ENCODE assay signal across 1 cellular context in genomic region chr14:22391908-22392307, GRCh38.
TF ChIP-seq lines count a peak whose summit lies in the region.

No MANE protein-coding gene starts in this region.

TF ChIP-seq in GM23338, 12 proteins besides CTCF, POLR2A, EP300 and RAD21 (continued from another document):
- TF ChIP-seq, protein P1, sequence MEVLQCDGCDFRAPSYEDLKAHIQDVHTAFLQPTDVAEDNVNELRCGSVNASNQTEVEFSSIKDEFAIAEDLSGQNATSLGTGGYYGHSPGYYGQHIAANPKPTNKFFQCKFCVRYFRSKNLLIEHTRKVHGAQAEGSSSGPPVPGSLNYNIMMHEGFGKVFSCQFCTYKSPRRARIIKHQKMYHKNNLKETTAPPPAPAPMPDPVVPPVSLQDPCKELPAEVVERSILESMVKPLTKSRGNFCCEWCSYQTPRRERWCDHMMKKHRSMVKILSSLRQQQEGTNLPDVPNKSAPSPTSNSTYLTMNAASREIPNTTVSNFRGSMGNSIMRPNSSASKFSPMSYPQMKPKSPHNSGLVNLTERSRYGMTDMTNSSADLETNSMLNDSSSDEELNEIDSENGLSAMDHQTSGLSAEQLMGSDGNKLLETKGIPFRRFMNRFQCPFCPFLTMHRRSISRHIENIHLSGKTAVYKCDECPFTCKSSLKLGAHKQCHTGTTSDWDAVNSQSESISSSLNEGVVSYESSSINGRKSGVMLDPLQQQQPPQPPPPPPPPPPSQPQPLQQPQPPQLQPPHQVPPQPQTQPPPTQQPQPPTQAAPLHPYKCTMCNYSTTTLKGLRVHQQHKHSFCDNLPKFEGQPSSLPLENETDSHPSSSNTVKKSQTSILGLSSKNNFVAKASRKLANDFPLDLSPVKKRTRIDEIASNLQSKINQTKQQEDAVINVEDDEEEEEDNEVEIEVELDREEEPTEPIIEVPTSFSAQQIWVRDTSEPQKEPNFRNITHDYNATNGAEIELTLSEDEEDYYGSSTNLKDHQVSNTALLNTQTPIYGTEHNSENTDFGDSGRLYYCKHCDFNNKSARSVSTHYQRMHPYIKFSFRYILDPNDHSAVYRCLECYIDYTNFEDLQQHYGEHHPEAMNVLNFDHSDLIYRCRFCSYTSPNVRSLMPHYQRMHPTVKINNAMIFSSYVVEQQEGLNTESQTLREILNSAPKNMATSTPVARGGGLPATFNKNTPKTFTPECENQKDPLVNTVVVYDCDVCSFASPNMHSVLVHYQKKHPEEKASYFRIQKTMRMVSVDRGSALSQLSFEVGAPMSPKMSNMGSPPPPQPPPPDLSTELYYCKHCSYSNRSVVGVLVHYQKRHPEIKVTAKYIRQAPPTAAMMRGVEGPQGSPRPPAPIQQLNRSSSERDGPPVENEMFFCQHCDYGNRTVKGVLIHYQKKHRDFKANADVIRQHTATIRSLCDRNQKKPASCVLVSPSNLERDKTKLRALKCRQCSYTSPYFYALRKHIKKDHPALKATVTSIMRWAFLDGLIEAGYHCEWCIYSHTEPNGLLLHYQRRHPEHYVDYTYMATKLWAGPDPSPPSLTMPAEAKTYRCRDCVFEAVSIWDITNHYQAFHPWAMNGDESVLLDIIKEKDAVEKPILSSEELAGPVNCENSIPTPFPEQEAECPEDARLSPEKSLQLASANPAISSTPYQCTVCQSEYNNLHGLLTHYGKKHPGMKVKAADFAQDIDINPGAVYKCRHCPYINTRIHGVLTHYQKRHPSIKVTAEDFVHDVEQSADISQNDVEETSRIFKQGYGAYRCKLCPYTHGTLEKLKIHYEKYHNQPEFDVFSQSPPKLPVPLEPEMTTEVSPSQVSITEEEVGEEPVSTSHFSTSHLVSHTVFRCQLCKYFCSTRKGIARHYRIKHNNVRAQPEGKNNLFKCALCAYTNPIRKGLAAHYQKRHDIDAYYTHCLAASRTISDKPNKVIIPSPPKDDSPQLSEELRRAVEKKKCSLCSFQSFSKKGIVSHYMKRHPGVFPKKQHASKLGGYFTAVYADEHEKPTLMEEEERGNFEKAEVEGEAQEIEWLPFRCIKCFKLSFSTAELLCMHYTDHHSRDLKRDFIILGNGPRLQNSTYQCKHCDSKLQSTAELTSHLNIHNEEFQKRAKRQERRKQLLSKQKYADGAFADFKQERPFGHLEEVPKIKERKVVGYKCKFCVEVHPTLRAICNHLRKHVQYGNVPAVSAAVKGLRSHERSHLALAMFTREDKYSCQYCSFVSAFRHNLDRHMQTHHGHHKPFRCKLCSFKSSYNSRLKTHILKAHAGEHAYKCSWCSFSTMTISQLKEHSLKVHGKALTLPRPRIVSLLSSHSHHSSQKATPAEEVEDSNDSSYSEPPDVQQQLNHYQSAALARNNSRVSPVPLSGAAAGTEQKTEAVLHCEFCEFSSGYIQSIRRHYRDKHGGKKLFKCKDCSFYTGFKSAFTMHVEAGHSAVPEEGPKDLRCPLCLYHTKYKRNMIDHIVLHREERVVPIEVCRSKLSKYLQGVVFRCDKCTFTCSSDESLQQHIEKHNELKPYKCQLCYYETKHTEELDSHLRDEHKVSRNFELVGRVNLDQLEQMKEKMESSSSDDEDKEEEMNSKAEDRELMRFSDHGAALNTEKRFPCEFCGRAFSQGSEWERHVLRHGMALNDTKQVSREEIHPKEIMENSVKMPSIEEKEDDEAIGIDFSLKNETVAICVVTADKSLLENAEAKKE (CRISPR knock-in tag; IDR thresholded peaks at IDR 0.05): peak; percentile 48; the same call in 1 of the 2 replicates
- TF ChIP-seq STAT1 (IDR thresholded peaks at IDR 0.05; ENCODE audit: unreplicated experiment): no peak
- TF ChIP-seq EZH2phosphoT487 (IDR thresholded peaks at IDR 0.05; ENCODE audit: unreplicated experiment): no peak
- no peak for TF ChIP-seq ZNF331 (CRISPR knock-in tag; IDR thresholded peaks at IDR 0.05; ENCODE audit: low read depth)
- TF ChIP-seq REST (IDR thresholded peaks at IDR 0.05; ENCODE audit: unreplicated experiment): no peak
- no peak for TF ChIP-seq ZNF114 (CRISPR knock-in tag; IDR thresholded peaks at IDR 0.05)
